15 cellular contexts compared by ENCODE assay signal in genomic region chr13:106382569-106382968, GRCh38.
A peak's percentile ranks its signal among the peaks of the same experiment; 100 is the strongest.
DNase-seq lines count a peak whose midpoint lies in the region; ATAC-seq, FAIRE-seq and TF ChIP-seq lines count a peak whose summit lies in the region.
"Had no signal": no experiment of that assay in that cellular context is flagged by ENCODE, and none has a peak within 500 bp of the region (broad histone marks: within the 10 kb centered on the region; RNA-seq: fewer than 3 reads in every experiment).

No MANE protein-coding gene starts in this region.

- POLR2A ChIA-PET in HEK293T (lab: Yijun Ruan, JAX), result no interaction called here

- DNase-seq in COR-L47 (lab: John Stamatoyannopoulos, UW), result peak; percentile 32
- peak; percentile 5 for DNase-seq in HEK293T (ENCODE audit: extremely low spot score)
- DNase-seq in SK-MEL-5 (ENCODE audit: low read depth, low spot score), result peak; percentile 10
- DNase-seq in iPS-NIHi7 (ENCODE audit: extremely low spot score), result peak; percentile 25
- no peak for DNase-seq in D721Med (ENCODE audit: insufficient read length, low spot score)
- no peak for DNase-seq in epidermal melanocyte (ENCODE audit: insufficient read length, low spot score)
- no peak for DNase-seq in cerebellar nuclear complex (lab: John Stamatoyannopoulos, UW)
- DNase-seq: DMS53, Kasumi-1, MM.1S, NCI-H1105, NCI-H187 had no signal

- ATAC-seq in HG03045 (IDR thresholded peaks at IDR 0.05; ENCODE audit: unreplicated experiment), result no peak
- ATAC-seq: A549 had no signal

- no peak for FAIRE-seq in D721Med (lab: Jason Lieb, UNC)
- FAIRE-seq: A549, GM19239 had no signal

- in situ Hi-C loops in SK-MEL-5 (cut with HindIII; ENCODE audit: low pct_unique_long_range_greater_than_20kb, low sequenced_read_pairs), result no loop called here

- CTCF ChIA-PET in HEK293T (lab: Yijun Ruan, JAX), result interaction anchor here (1.1 kb wide), 1 partner anchor 36 kb away, joined by 3 read pairs; no protein-coding TSS in a partner anchor

- TF ChIP-seq CTCF in D721Med (IDR thresholded peaks at IDR 0.05; ENCODE audit: insufficient read depth, missing control alignments), result no peak

TF ChIP-seq in HEK293T, 16 proteins besides CTCF, POLR2A, EP300 and RAD21:
- no peak for TF ChIP-seq HDGF (IDR thresholded peaks at IDR 0.05; ENCODE audit: borderline replicate concordance)
- peak; percentile 16; the same call in 1 of the 2 replicates for TF ChIP-seq L3MBTL2 (conservative IDR thresholded peaks at IDR 0.05)
TF ChIP-seq in HEK293T: peak in this region for 1.

Comparison
In these comparisons a context has a peak if more than half of its experiments do, and no peak if none do; other contexts are left out.
1. DNase-seq: peak in COR-L47 (single experiment), HEK293T (single experiment), SK-MEL-5 (single experiment) and iPS-NIHi7 (single experiment); none in D721Med (single experiment), epidermal melanocyte (single experiment) and cerebellar nuclear complex (0 of 2).